10 cellular contexts compared by ENCODE assay signal in the genomic region with DNA sequence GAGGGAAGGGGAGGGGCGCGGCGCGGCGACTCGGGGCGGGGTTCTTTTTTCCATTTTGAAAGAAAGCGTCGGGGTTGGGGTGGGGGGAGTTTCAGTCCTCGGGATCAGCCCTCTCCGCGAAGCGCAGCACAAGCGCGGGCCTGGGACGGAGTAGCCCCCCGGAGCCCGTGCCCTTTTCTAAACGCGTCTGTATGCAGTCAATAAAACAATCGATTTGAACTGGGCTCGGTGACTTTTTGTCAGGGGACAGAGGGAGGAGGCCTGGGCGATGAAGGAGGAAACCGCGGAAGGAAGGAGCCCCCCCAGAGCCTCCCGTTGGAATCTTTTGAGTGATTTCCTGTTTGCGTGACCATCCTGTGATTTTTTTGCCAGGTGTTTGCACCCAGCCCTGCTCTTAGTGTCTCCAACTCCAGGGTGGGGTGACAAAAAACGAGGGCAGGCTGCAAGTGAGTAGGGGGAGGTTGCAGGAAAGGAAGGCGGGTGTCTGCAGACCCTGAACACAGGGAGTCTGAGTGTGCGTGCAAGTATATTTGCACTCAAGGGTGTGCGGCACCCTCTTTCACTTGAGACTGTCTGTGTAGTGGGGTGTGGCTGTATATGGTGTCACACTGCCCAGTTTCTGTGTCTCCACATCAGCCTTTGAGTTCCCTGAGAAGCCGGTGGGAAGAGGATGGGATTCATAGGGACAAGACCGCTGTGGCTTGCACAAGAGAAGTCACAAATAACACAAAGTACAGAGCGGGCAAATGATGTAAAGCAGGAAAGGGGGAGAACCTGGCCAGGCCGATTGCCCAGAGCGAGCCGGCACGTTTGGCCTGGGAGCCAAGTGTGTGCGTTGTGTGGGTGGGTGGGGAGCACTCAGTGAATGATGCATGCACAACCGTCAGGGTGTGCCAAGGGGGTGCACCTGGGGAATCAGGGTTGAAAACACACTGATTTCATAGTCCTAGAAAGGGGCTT. TPM values are rescaled to one million over a fixed set of nuclear protein-coding genes. Genes with fewer than 3 reads are reported as not detected.
DNase-seq lines count a peak whose midpoint lies in the region; ATAC-seq, FAIRE-seq and TF ChIP-seq lines count a peak whose summit lies in the region.
"Had no signal": no experiment of that assay in that cellular context is flagged by ENCODE, and none has a peak within 500 bp of the region (broad histone marks: within the 10 kb centered on the region; RNA-seq: fewer than 3 reads in every experiment).

No MANE protein-coding gene starts in this region.

- H3K79me2 ChIP-seq in HepG2 (ENCODE audit: insufficient read depth, low read length) (no peaks in the 10 kb centered on the region), mesendoderm (ENCODE audit: control insufficient read depth, insufficient read depth, low read length) (no peaks in the 10 kb centered on the region)

- H3K9me3 ChIP-seq in HepG2 (ENCODE audit: low read length) (no peaks in the 10 kb centered on the region), right lobe of liver (no peaks in the 10 kb centered on the region), vagina (no peaks in the 10 kb centered on the region)

- TF ChIP-seq EP300 in HepG2 (IDR thresholded peaks at IDR 0.05; ENCODE audit: low read depth in 2 of 2, low read length in 2 of 2), result no peak
- no peak for TF ChIP-seq EP300 in HepG2 (CRISPR knock-in tag; IDR thresholded peaks at IDR 0.05; ENCODE audit: borderline replicate concordance)

- H3K36me3 ChIP-seq in HepG2 (replicated peaks in 1 of 2; ENCODE audit: control insufficient read depth in 1 of 2, insufficient read depth in 2 of 2, low read length in 2 of 2), result no peaks in the 10 kb centered on the region
- H3K36me3 ChIP-seq in right lobe of liver, result no peaks in the 10 kb centered on the region
- no peaks in the 10 kb centered on the region for H3K36me3 ChIP-seq in mesendoderm (ENCODE audit: control insufficient read depth, insufficient read depth, low read length)
- no peaks in the 10 kb centered on the region for H3K36me3 ChIP-seq in vagina

- peak overlapping the region; percentile 85 for H3K56ac ChIP-seq in mesendoderm (ENCODE audit: low read length)

- CTCF ChIA-PET in HepG2 (lab: Yijun Ruan, JAX; ENCODE audit: low intra/inter-chr PET ratio, low total read pairs), result no interaction called here

- no peaks in the 10 kb centered on the region for H3K79me1 ChIP-seq in mesendoderm (ENCODE audit: low read length)

- in situ Hi-C loops in HepG2 (cut with HindIII; ENCODE audit: extremely low pct_ligation_motif_present, low pct_unique_long_range_greater_than_20kb) (no loop called here), astrocyte of the spinal cord (cut with HindIII; ENCODE audit: low sequenced_read_pairs) (no loop called here)

- H3K4me2 ChIP-seq in HepG2 (ENCODE audit: low read depth, low read length) (no peak overlapping the region), mesendoderm (ENCODE audit: low read length) (peak overlapping the region; percentile 64)
- H3K4me2 ChIP-seq: KMS-11 had no signal

- no TSS peak for BruUV-seq in HepG2 (replicated peaks; lab: Mats Ljungman, UMichigan)

- H4K8ac ChIP-seq in mesendoderm (ENCODE audit: low read depth, low read length), result no peak overlapping the region

- DNase-seq in HepG2 (ENCODE audit: low spot score), result no peak
- DNase-seq in right lobe of liver, result no peak
- no peak for DNase-seq in astrocyte of the spinal cord (ENCODE audit: low read depth, low spot score)
- DNase-seq in mesendoderm, result no peak
- DNase-seq in vagina (ENCODE audit: extremely low spot score in 2 of 2), result peak in 1 of 2 donors; percentile 84
- DNase-seq in lower leg skin (ENCODE audit: low spot score in 2 of 2), result no peak
- no peak for DNase-seq in HuH-7 (ENCODE audit: low spot score)
- DNase-seq in HuH-7.5 (ENCODE audit: low spot score), result no peak

- H3K4me3 ChIP-seq in HepG2 (replicated peaks in 1 of 3; ENCODE audit: insufficient read depth in 1 of 3, low read depth in 2 of 3, low read length in 3 of 3) (no peak overlapping the region), right lobe of liver (no peak overlapping the region), astrocyte of the spinal cord (ENCODE audit: low read depth, low read length) (peak overlapping the region; percentile 40), mesendoderm (ENCODE audit: low read length) (no peak overlapping the region), vagina (peak overlapping the region; percentile 45 to 54), lower leg skin (ENCODE audit: low read depth, poor library complexity, severe bottlenecking) (no peak overlapping the region)

- no peak overlapping the region for H4K5ac ChIP-seq in mesendoderm (ENCODE audit: low read length)

- POLR2A ChIA-PET in HepG2 (lab: Yijun Ruan, JAX), result no interaction called here

- no peak overlapping the region for H2AK5ac ChIP-seq in mesendoderm (ENCODE audit: low read length)

- no peaks in the 10 kb centered on the region for H3K4me1 ChIP-seq in HepG2 (ENCODE audit: insufficient read depth, low read length)
- peaks cover 0 to 24% (median 0%) of the 10 kb centered on the region in 4 donors for H3K4me1 ChIP-seq in right lobe of liver
- peaks cover 5% of the 10 kb centered on the region for H3K4me1 ChIP-seq in mesendoderm (ENCODE audit: control insufficient read depth, low read depth, low read length)
- H3K4me1 ChIP-seq in vagina, result peaks cover 26% of the 10 kb centered on the region

- H2BK5ac ChIP-seq in mesendoderm (ENCODE audit: low read length), result no peak overlapping the region

- TF ChIP-seq RAD21 in HepG2 (CRISPR knock-in tag; IDR thresholded peaks at IDR 0.05), result no peak

- TF ChIP-seq CTCF in HepG2 (CRISPR knock-in tag; IDR thresholded peaks at IDR 0.05) (no peak), right lobe of liver (IDR thresholded peaks at IDR 0.05) (no peak), astrocyte of the spinal cord (IDR thresholded peaks at IDR 0.05; ENCODE audit: low read depth, low read length) (no peak), vagina (IDR thresholded peaks at IDR 0.05) (no peak), lower leg skin (IDR thresholded peaks at IDR 0.05) (no peak)

- no peak overlapping the region for H3K18ac ChIP-seq in mesendoderm (ENCODE audit: low read length)

- no peak overlapping the region for H3K27ac ChIP-seq in HepG2 (ENCODE audit: extremely low read length, insufficient read depth, low read length)
- no peak overlapping the region for H3K27ac ChIP-seq in right lobe of liver
- H3K27ac ChIP-seq in mesendoderm (ENCODE audit: low read depth, low read length), result no peak overlapping the region
- peak overlapping the region; percentile 53 for H3K27ac ChIP-seq in vagina
- H3K27ac ChIP-seq: KMS-11 had no signal

- TF ChIP-seq POLR2A in HepG2 (IDR thresholded peaks at IDR 0.05; ENCODE audit: insufficient read depth in 1 of 2, low read depth in 2 of 2, low read length in 2 of 2) (no peak), right lobe of liver (IDR thresholded peaks at IDR 0.05) (no peak), vagina (IDR thresholded peaks at IDR 0.05) (no peak), lower leg skin (IDR thresholded peaks at IDR 0.05) (no peak)

- H4K20me1 ChIP-seq in HepG2 (ENCODE audit: insufficient read depth, low read length), result 0 out of 2 replicates have a peak, but pooled peaks cover 3% of the 10 kb centered on the region

- no peak overlapping the region for H3K4ac ChIP-seq in mesendoderm (ENCODE audit: low read depth, low read length)

- WGBS in HepG2 (ENCODE audit: low lambda C conversion rate), result 22% methylated on average over 40 of the region's 40 CpGs
- 9% methylated on average over 24 of the region's 40 CpGs for WGBS in right lobe of liver (ENCODE audit: insufficient coverage, low coverage, low lambda C conversion rate, missing lambda C conversion rate)
- WGBS in mesendoderm (ENCODE audit: extremely low coverage, insufficient coverage, low lambda C conversion rate), result no CpG with 5 or more reads among the region's 40 CpGs
- WGBS in lower leg skin, 2 donors, result 5 to 7% methylated on average over 34 to 40 of the region's 40 CpGs

- no peak for FAIRE-seq in HepG2 (lab: Jason Lieb, UNC)

- intact Hi-C loops in HepG2 (cut with micrococcal nuclease; ENCODE audit: unreplicated experiment), result no loop called here
- intact Hi-C loops in right lobe of liver (cut with DNase I), result no loop called here
- intact Hi-C loops in vagina (cut with DNase I), result loop anchor here (10.0 kb wide), 1 partner anchor 162 kb away; no protein-coding TSS in a partner anchor
- intact Hi-C loops in lower leg skin (cut with DNase I; ENCODE audit: low total_unique reads), result no loop called here

- H3K27me3 ChIP-seq in HepG2 (ENCODE audit: control insufficient read depth in 1 of 2, insufficient read depth in 2 of 2, low read length in 2 of 2), result peaks cover 12 to 43% of the 10 kb centered on the region in 2 experiments
- H3K27me3 ChIP-seq in right lobe of liver, result peaks cover 10 to 42% of the 10 kb centered on the region in 2 donors
- H3K27me3 ChIP-seq in mesendoderm (ENCODE audit: insufficient read depth, low read length, poor library complexity), result peaks cover 35% of the 10 kb centered on the region
- peaks cover 6% of the 10 kb centered on the region for H3K27me3 ChIP-seq in vagina

- no peak overlapping the region for H2BK120ac ChIP-seq in mesendoderm (ENCODE audit: low read depth, low read length)

- H2AFZ ChIP-seq in HepG2 (ENCODE audit: low read length), result no peak overlapping the region

- peak overlapping the region; percentile 85 for H3K23ac ChIP-seq in mesendoderm (ENCODE audit: low read length)

- no peak for ATAC-seq in HepG2
- no peak for ATAC-seq in right lobe of liver

- H2BK15ac ChIP-seq in mesendoderm (replicated peaks; ENCODE audit: low read depth), result no peak overlapping the region

- H3K9ac ChIP-seq in HepG2 (ENCODE audit: insufficient read depth, low read depth, low read length), result no peak overlapping the region
- H3K9ac ChIP-seq in mesendoderm (ENCODE audit: low read length), result peak overlapping the region; percentile 58
- H3K9ac ChIP-seq: KMS-11 had no signal

RNA-seq across cellular contexts. Expression of a gene that starts 6.5 kb away (rescaled TPM):
- total RNA-seq in HepG2 (2016; rRNA removed; fragmentation: Illumina TruSeq; extraction: Trizol) (not detected in 2 replicates), right lobe of liver (under 1 TPM in 1 of 6 experiments, not detected in 5; 0.04 TPM), vagina (3.4 TPM), lower leg skin (under 1 TPM in 3 of 4 donors, not detected in 1; 0.17 to 0.91 (median 0.39) TPM)
- total RNA-seq in HepG2 (2016; cell fraction: cytosol; rRNA removed; fragmentation: Illumina TruSeq; extraction: Trizol; ENCODE audit: low read depth), result not detected in 2 replicates
- total RNA-seq in HepG2 (2016; cell fraction: insoluble cytoplasmic fraction; rRNA removed; fragmentation: Illumina TruSeq; extraction: Trizol), result not detected in 2 replicates
- total RNA-seq in HepG2 (2016; cell fraction: membrane; rRNA removed; fragmentation: Illumina TruSeq; extraction: Trizol), result not detected in 2 replicates
- total RNA-seq in HepG2 (2016; cell fraction: nucleus; rRNA removed; fragmentation: Illumina TruSeq; extraction: Trizol), result not detected in 2 replicates
- not detected in 2 replicates for polyA plus RNA-seq in HepG2 (2011; rRNA removed)
- polyA plus RNA-seq in HepG2 (2011; cell fraction: cytosol; rRNA removed), result not detected in 2 replicates
- polyA plus RNA-seq in HepG2 (2011; cell fraction: nucleus; rRNA removed), result not detected in 2 replicates
- not detected in 2 replicates for polyA plus RNA-seq in HepG2 (2012)
- polyA plus RNA-seq in HepG2 (2016; cell fraction: cytosol; fragmentation: Illumina TruSeq; extraction: Trizol; ENCODE audit: low read depth), result not detected in 2 replicates
- polyA plus RNA-seq in HepG2 (2016; cell fraction: insoluble cytoplasmic fraction; fragmentation: Illumina TruSeq; extraction: Trizol; ENCODE audit: low read depth), result not detected in 2 replicates
- polyA plus RNA-seq in HepG2 (2016; cell fraction: membrane; fragmentation: Illumina TruSeq; extraction: Trizol; ENCODE audit: low read depth), result not detected in 2 replicates
- polyA plus RNA-seq in HepG2 (2016; cell fraction: nucleus; fragmentation: Illumina TruSeq; extraction: Trizol; ENCODE audit: insufficient read depth, low read depth), result not detected in 2 replicates
- not detected in 2 replicates for polyA minus RNA-seq in HepG2 (2011; rRNA and poly(A)+ RNA removed; ENCODE audit: low replicate concordance)
- polyA minus RNA-seq in HepG2 (2011; cell fraction: cytosol; rRNA and poly(A)+ RNA removed), result not detected in 2 replicates
- not detected in 2 replicates for polyA minus RNA-seq in HepG2 (2011; cell fraction: nucleus; rRNA and poly(A)+ RNA removed)
- 0.28 TPM for polyA plus RNA-seq in mesendoderm (2013, experiment 1 of 2)
- polyA plus RNA-seq in mesendoderm (2013, experiment 2 of 2), result 0.21 TPM
- total RNA-seq: activated naive CD4-positive, alpha-beta T cell treated with anti-CD3 and anti-CD28 coated beads, Interleukin-2, amount 50 U/mL, for 72 hours had no signal

RNA-seq across cellular contexts. Expression of a gene that starts 36.6 kb away (rescaled TPM):
- total RNA-seq in HepG2 (2016; rRNA removed; fragmentation: Illumina TruSeq; extraction: Trizol) (not detected in 2 replicates), right lobe of liver (1 to 10 TPM; 1.5 to 9.9 (median 2.6) TPM), vagina (208 TPM), lower leg skin (10 to 100 TPM; 23.4 to 41.3 (median 26.1) TPM)
- not detected in 2 replicates for total RNA-seq in HepG2 (2016; cell fraction: cytosol; rRNA removed; fragmentation: Illumina TruSeq; extraction: Trizol; ENCODE audit: low read depth)
- not detected in 2 replicates for total RNA-seq in HepG2 (2016; cell fraction: insoluble cytoplasmic fraction; rRNA removed; fragmentation: Illumina TruSeq; extraction: Trizol)
- not detected in 2 replicates for total RNA-seq in HepG2 (2016; cell fraction: membrane; rRNA removed; fragmentation: Illumina TruSeq; extraction: Trizol)
- not detected in 2 replicates for total RNA-seq in HepG2 (2016; cell fraction: nucleus; rRNA removed; fragmentation: Illumina TruSeq; extraction: Trizol)
- not detected in 2 replicates for polyA plus RNA-seq in HepG2 (2011; rRNA removed)
- not detected in 2 replicates for polyA plus RNA-seq in HepG2 (2011; cell fraction: cytosol; rRNA removed)
- polyA plus RNA-seq in HepG2 (2011; cell fraction: nucleus; rRNA removed), result not detected in 2 replicates
- polyA plus RNA-seq in HepG2 (2012), result not detected in 2 replicates
- polyA plus RNA-seq in HepG2 (2016; cell fraction: cytosol; fragmentation: Illumina TruSeq; extraction: Trizol; ENCODE audit: low read depth), result not detected in 2 replicates
- polyA plus RNA-seq in HepG2 (2016; cell fraction: insoluble cytoplasmic fraction; fragmentation: Illumina TruSeq; extraction: Trizol; ENCODE audit: low read depth), result not detected in 2 replicates
- polyA plus RNA-seq in HepG2 (2016; cell fraction: membrane; fragmentation: Illumina TruSeq; extraction: Trizol; ENCODE audit: low read depth), result not detected in 2 replicates
- not detected in 2 replicates for polyA plus RNA-seq in HepG2 (2016; cell fraction: nucleus; fragmentation: Illumina TruSeq; extraction: Trizol; ENCODE audit: insufficient read depth, low read depth)
- not detected in 2 replicates for polyA minus RNA-seq in HepG2 (2011; rRNA and poly(A)+ RNA removed; ENCODE audit: low replicate concordance)
- polyA minus RNA-seq in HepG2 (2011; cell fraction: cytosol; rRNA and poly(A)+ RNA removed), result not detected in 2 replicates
- not detected in 2 replicates for polyA minus RNA-seq in HepG2 (2011; cell fraction: nucleus; rRNA and poly(A)+ RNA removed)
- 1.2 TPM for polyA plus RNA-seq in mesendoderm (2013, experiment 1 of 2)
- 0.84 TPM for polyA plus RNA-seq in mesendoderm (2013, experiment 2 of 2)
- total RNA-seq: activated naive CD4-positive, alpha-beta T cell treated with anti-CD3 and anti-CD28 coated beads, Interleukin-2, amount 50 U/mL, for 72 hours had no signal

RNA-seq across cellular contexts. Expression of a gene that starts 54.5 kb away (rescaled TPM):
- total RNA-seq in HepG2 (2016; rRNA removed; fragmentation: Illumina TruSeq; extraction: Trizol) (0.04 TPM in 1 of 2 replicates, not detected in the other), right lobe of liver (1 to 10 TPM in 2 of 6 experiments, under 1 TPM in 4; 0.35 to 1.6 (median 0.72) TPM), vagina (0.25 TPM), lower leg skin (1 to 10 TPM in 1 of 4 donors, under 1 TPM in 1, not detected in 2; 0.23 to 2.2 TPM)
- total RNA-seq in HepG2 (2016; cell fraction: cytosol; rRNA removed; fragmentation: Illumina TruSeq; extraction: Trizol; ENCODE audit: low read depth), result not detected in 2 replicates
- not detected in 2 replicates for total RNA-seq in HepG2 (2016; cell fraction: insoluble cytoplasmic fraction; rRNA removed; fragmentation: Illumina TruSeq; extraction: Trizol)
- not detected in 2 replicates for total RNA-seq in HepG2 (2016; cell fraction: membrane; rRNA removed; fragmentation: Illumina TruSeq; extraction: Trizol)
- total RNA-seq in HepG2 (2016; cell fraction: nucleus; rRNA removed; fragmentation: Illumina TruSeq; extraction: Trizol), result not detected in 2 replicates
- 0.22 TPM in 1 of 2 replicates, not detected in the other for polyA plus RNA-seq in HepG2 (2011; rRNA removed)
- polyA plus RNA-seq in HepG2 (2011; cell fraction: cytosol; rRNA removed), result 0.03 TPM in 1 of 2 replicates, not detected in the other
- 0.14 and 0.63 TPM in 2 replicates for polyA plus RNA-seq in HepG2 (2011; cell fraction: nucleus; rRNA removed)
- polyA plus RNA-seq in HepG2 (2012), result 0.11 and 0.31 TPM in 2 replicates
- not detected in 2 replicates for polyA plus RNA-seq in HepG2 (2016; cell fraction: cytosol; fragmentation: Illumina TruSeq; extraction: Trizol; ENCODE audit: low read depth)
- polyA plus RNA-seq in HepG2 (2016; cell fraction: insoluble cytoplasmic fraction; fragmentation: Illumina TruSeq; extraction: Trizol; ENCODE audit: low read depth), result not detected in 2 replicates
- not detected in 2 replicates for polyA plus RNA-seq in HepG2 (2016; cell fraction: membrane; fragmentation: Illumina TruSeq; extraction: Trizol; ENCODE audit: low read depth)
- not detected in 2 replicates for polyA plus RNA-seq in HepG2 (2016; cell fraction: nucleus; fragmentation: Illumina TruSeq; extraction: Trizol; ENCODE audit: insufficient read depth, low read depth)
- polyA minus RNA-seq in HepG2 (2011; rRNA and poly(A)+ RNA removed; ENCODE audit: low replicate concordance), result not detected in 2 replicates
- polyA minus RNA-seq in HepG2 (2011; cell fraction: cytosol; rRNA and poly(A)+ RNA removed), result not detected in 2 replicates
- polyA minus RNA-seq in HepG2 (2011; cell fraction: nucleus; rRNA and poly(A)+ RNA removed), result not detected in 2 replicates
- polyA plus RNA-seq in mesendoderm (2013, experiment 1 of 2), result 0.20 TPM
- polyA plus RNA-seq in mesendoderm (2013, experiment 2 of 2), result 0.45 TPM

Comparison
In these comparisons a context has a peak if more than half of its experiments do, and no peak if none do; other contexts are left out.
1. H3K4me3 ChIP-seq: peak in astrocyte of the spinal cord (single experiment) and vagina (2 of 2); none in HepG2 (0 of 3), right lobe of liver (0 of 3), mesendoderm (single experiment) and lower leg skin (single experiment).